9 cellular contexts compared by ENCODE assay signal in genomic region chr7:23893942-23894890, GRCh38.
DNase-seq lines count a peak whose midpoint lies in the region; ATAC-seq and TF ChIP-seq lines count a peak whose summit lies in the region.
"Had no signal": no experiment of that assay in that cellular context is flagged by ENCODE, and none has a peak within 500 bp of the region (broad histone marks: within the 10 kb centered on the region; RNA-seq: fewer than 3 reads in every experiment).

No MANE protein-coding gene starts in this region.

- H3K9ac ChIP-seq in Loucy (ENCODE audit: low read depth, low read length, poor library complexity, severe bottlenecking), result peak overlapping the region; percentile 49

- no peaks in the 10 kb centered on the region for H3K9me3 ChIP-seq in Loucy (ENCODE audit: insufficient read depth, low read depth, low read length)
- H3K9me3 ChIP-seq: body of pancreas had no signal

- H3K9me2 ChIP-seq in Loucy (replicated peaks; ENCODE audit: low read depth, low read length), result no peaks in the 10 kb centered on the region

- peaks cover 34% of the 10 kb centered on the region for H3K4me1 ChIP-seq in Loucy (ENCODE audit: insufficient read depth, low read length, poor library complexity, severe bottlenecking)
- H3K4me1 ChIP-seq: body of pancreas had no signal

- ATAC-seq in activated T-cell treated with anti-CD3 and anti-CD28 coated beads, Interleukin-2, amount 50 U/mL, for 4 hours, result peak; percentile 70
- ATAC-seq in omental fat pad (ENCODE audit: low FRiP score), result peak; percentile 50
- ATAC-seq in HG03159 (IDR thresholded peaks at IDR 0.05; ENCODE audit: unreplicated experiment), result no peak
- ATAC-seq: body of pancreas had no signal

- peaks cover 29% of the 10 kb centered on the region for H3K4me1 Mint-ChIP-seq in activated T-cell treated with anti-CD3 and anti-CD28 coated beads, Interleukin-2, amount 50 U/mL, for 4 hours (ENCODE audit: low read depth)

- H3K4me2 ChIP-seq in Loucy (ENCODE audit: low read depth, low read length, poor library complexity, severe bottlenecking), result peak overlapping the region; percentile 89

- H3K9me3 Mint-ChIP-seq in activated T-cell treated with anti-CD3 and anti-CD28 coated beads, Interleukin-2, amount 50 U/mL, for 4 hours, result peaks cover 9% of the 10 kb centered on the region

- H3K4me3 Mint-ChIP-seq in activated T-cell treated with anti-CD3 and anti-CD28 coated beads, Interleukin-2, amount 50 U/mL, for 4 hours, result peak overlapping the region; percentile 42

- no peak overlapping the region for H2AFZ ChIP-seq in Loucy (ENCODE audit: low read length)

- H3K36me3 Mint-ChIP-seq in activated T-cell treated with anti-CD3 and anti-CD28 coated beads, Interleukin-2, amount 50 U/mL, for 4 hours (ENCODE audit: insufficient read depth), result no peaks in the 10 kb centered on the region

- peaks cover 4% of the 10 kb centered on the region for H3K27me3 Mint-ChIP-seq in activated T-cell treated with anti-CD3 and anti-CD28 coated beads, Interleukin-2, amount 50 U/mL, for 4 hours (ENCODE audit: low read depth)

- peak overlapping the region; percentile 64 for H3K4me3 ChIP-seq in Loucy (ENCODE audit: low read length, poor library complexity, severe bottlenecking)
- H3K4me3 ChIP-seq: body of pancreas had no signal

- no peaks in the 10 kb centered on the region for H3K79me2 ChIP-seq in Loucy (ENCODE audit: insufficient read depth, low read length)

- H4K20me1 ChIP-seq in Loucy (ENCODE audit: insufficient read depth, low read length, poor library complexity, severe bottlenecking), result no peaks in the 10 kb centered on the region

- DNase-seq in ELR (ENCODE audit: low read depth) (peak; percentile 60), omental fat pad (ENCODE audit: low spot score) (no peak), T-helper 9 cell (no peak), NCI-H2081 (lab: John Stamatoyannopoulos, UW) (no peak), NCI-H774 (lab: John Stamatoyannopoulos, UW) (no peak)
- DNase-seq in activated T-cell treated with anti-CD3 and anti-CD28 coated beads, Interleukin-2, amount 50 U/mL, for 4 hours, result no peak
- DNase-seq: body of pancreas had no signal

- no peak for TF ChIP-seq CTCF in Loucy (conservative IDR thresholded peaks at IDR 0.05; ENCODE audit: low read length)
- no peak for TF ChIP-seq CTCF in omental fat pad (IDR thresholded peaks at IDR 0.05)

- no peaks in the 10 kb centered on the region; the same call in 1 of the 2 replicates for H3F3A ChIP-seq in Loucy (ENCODE audit: low read depth)

- no peaks in the 10 kb centered on the region for H3K27me3 ChIP-seq in Loucy (ENCODE audit: insufficient read depth, low read length, poor library complexity, severe bottlenecking)
- H3K27me3 ChIP-seq: body of pancreas had no signal

- no peaks in the 10 kb centered on the region for H3K36me3 ChIP-seq in Loucy (ENCODE audit: insufficient read depth, low read length)
